8 cellular contexts compared by ENCODE assay signal in genomic region chr4:110515676-110516075, GRCh38. TPM values are rescaled to one million over a fixed set of nuclear protein-coding genes. Genes with fewer than 3 reads are reported as not detected.
DNase-seq lines count a peak whose midpoint lies in the region; ATAC-seq, FAIRE-seq and TF ChIP-seq lines count a peak whose summit lies in the region.

No MANE protein-coding gene starts in this region.

- intact Hi-C loops in GM12878 (cut with micrococcal nuclease; ENCODE audit: unreplicated experiment) = loop anchor here (1.0 to 10.0 kb wide), 5 partner anchors 171 to 1093 kb away; no protein-coding TSS in a partner anchor

- H2AFZ ChIP-seq in GM12878 (ENCODE audit: control insufficient read depth, low read depth, low read length) (0 out of 2 replicates have a peak overlapping the region, but pooled peaks have one; percentile 71), parathyroid adenoma (peak overlapping the region; percentile 33)

- H3K9me3 ChIP-seq in KOPT-K1 (ENCODE audit: insufficient read depth, low read length, poor library complexity, severe bottlenecking) (no peaks in the 10 kb centered on the region), GM12878 (replicated peaks; ENCODE audit: control insufficient read depth, insufficient read depth, low read length) (no peaks in the 10 kb centered on the region), parathyroid adenoma (ENCODE audit: control insufficient read depth, low read length) (no peaks in the 10 kb centered on the region)

- H3K27me3 ChIP-seq in GM12878 (replicated peaks in 1 of 2; ENCODE audit: control insufficient read depth in 2 of 2, insufficient read depth in 2 of 2, low read length in 1 of 2) (no peaks in the 10 kb centered on the region), parathyroid adenoma (ENCODE audit: control insufficient read depth, insufficient read depth, low read length) (no peaks in the 10 kb centered on the region)

- SMC1A ChIA-PET in GM12878 (lab: Charles Lee; ENCODE audit: uncharacterized antibody, unreplicated experiment) = interaction anchor here (0.6 to 7.3 kb wide), 7 partner anchors 8 to 529 kb away, joined by 3 to 79 read pairs (median 4); no protein-coding TSS in a partner anchor

- no peaks in the 10 kb centered on the region for H3K79me2 ChIP-seq in GM12878 (ENCODE audit: control insufficient read depth, insufficient read depth, low read length)
- no peaks in the 10 kb centered on the region for H3K79me2 ChIP-seq in parathyroid adenoma

- DNase-seq in GM12892 (ENCODE audit: insufficient read length) (no peak), GM12878 (ENCODE audit: low read depth, low spot score) (no peak), GM03348 (ENCODE audit: low spot score) (no peak), NCI-H2107 (lab: John Stamatoyannopoulos, UW) (no peak), anterior cingulate cortex (lab: John Stamatoyannopoulos, UW) (no peak)

- ATAC-seq in GM12878 (peak; percentile 32; the same call in 1 of the 3 replicates), GM21360 (IDR thresholded peaks at IDR 0.05; ENCODE audit: unreplicated experiment) (no peak)

- H3K27ac ChIP-seq in KOPT-K1 (ENCODE audit: low read depth, low read length, poor library complexity, severe bottlenecking) = peak overlapping the region; percentile 54
- H3K27ac ChIP-seq in GM12878 (ENCODE audit: control insufficient read depth, insufficient read depth) = no peak overlapping the region
- no peak overlapping the region for H3K27ac ChIP-seq in parathyroid adenoma

- H3K4me2 ChIP-seq in GM12878 (ENCODE audit: control insufficient read depth, insufficient read depth) (peak overlapping the region; percentile 21), parathyroid adenoma (ENCODE audit: low read length) (no peak overlapping the region)

- no peak overlapping the region for H3K9ac ChIP-seq in GM12878 (ENCODE audit: control insufficient read depth, insufficient read depth, low read length)
- H3K9ac ChIP-seq in parathyroid adenoma = no peak overlapping the region

- H3K4me3 ChIP-seq in GM12878 = no peak overlapping the region
- peak overlapping the region; percentile 31 for H3K4me3 ChIP-seq in parathyroid adenoma (ENCODE audit: low read depth, low read length)

- in situ Hi-C loops in GM12878 (cut with MboI) = loop anchor here (5.0 kb wide), 2 partner anchors 198 to 518 kb away; no protein-coding TSS in a partner anchor

- H4K20me1 ChIP-seq in GM12878 (ENCODE audit: control insufficient read depth, insufficient read depth) = no peaks in the 10 kb centered on the region

- H3K36me3 ChIP-seq in KOPT-K1 (ENCODE audit: insufficient read depth, low read length) (no peaks in the 10 kb centered on the region), GM12878 (ENCODE audit: control insufficient read depth in 2 of 2, insufficient read depth in 2 of 2, low read length in 1 of 2) (no peaks in the 10 kb centered on the region), parathyroid adenoma (ENCODE audit: control insufficient read depth, insufficient read depth, low read length) (no peaks in the 10 kb centered on the region)

- TF ChIP-seq RAD21 in GM12878 (IDR thresholded peaks at IDR 0.05; ENCODE audit: insufficient read depth, low read depth, low read length) = no peak

- POLR2A ChIA-PET in GM12878 (lab: Charles Lee) = no interaction called here

- no peak for TF ChIP-seq POLR2A in GM12892 (IDR thresholded peaks at IDR 0.05; ENCODE audit: low read depth, low read length)
- TF ChIP-seq POLR2A in GM12878 (IDR thresholded peaks at IDR 0.05; ENCODE audit: low read depth, low read length) = no peak

- no peak for TF ChIP-seq EP300 in GM12878 (IDR thresholded peaks at IDR 0.05; ENCODE audit: borderline replicate concordance in 1 of 2, control insufficient read depth in 1 of 2, low read depth in 2 of 2, low read length in 2 of 2)

- H3K4me1 ChIP-seq in GM12878 (ENCODE audit: control insufficient read depth, insufficient read depth, low read length) (no peaks in the 10 kb centered on the region), parathyroid adenoma (no peaks in the 10 kb centered on the region)

- 31% methylated on average over 5 of the region's 5 CpGs for WGBS in GM12878 (ENCODE audit: insufficient coverage, insufficient replicate concordance, low lambda C conversion rate, missing lambda C conversion rate)

- RAD21 ChIA-PET in GM12878 (lab: Charles Lee; ENCODE audit: unreplicated experiment) = interaction anchor here (1.4 to 4.2 kb wide), 3 partner anchors 510 to 517 kb away, joined by 5 to 35 read pairs (median 8); no protein-coding TSS in a partner anchor

- FAIRE-seq in GM12892 (lab: Jason Lieb, UNC) (peak; percentile 21), GM12878 (lab: Jason Lieb, UNC) (no peak)

- BruUV-seq in GM12878 (replicated peaks; lab: Mats Ljungman, UMichigan) = no TSS peak

- no peak for TF ChIP-seq CTCF in GM12878 (IDR thresholded peaks at IDR 0.05 in 2 of 3, conservative IDR thresholded peaks at IDR 0.05 in 1 of 3; ENCODE audit: control insufficient read depth in 2 of 3, extremely low read depth in 1 of 3, insufficient read depth in 1 of 3, low read depth in 3 of 3, low read length in 3 of 3)
- no peak for TF ChIP-seq CTCF in parathyroid adenoma (IDR thresholded peaks at IDR 0.05)

- CTCF ChIA-PET in GM12878 (lab: Yijun Ruan, JAX) = interaction anchor here (0.6 to 17.0 kb wide), 16 partner anchors 9 to 538 kb away, joined by 3 to 812 read pairs (median 4); no protein-coding TSS in a partner anchor

TF ChIP-seq in GM12878, 131 proteins besides CTCF, POLR2A, EP300 and RAD21:
- TF ChIP-seq FOXK2 (IDR thresholded peaks at IDR 0.05) (no peak), ZZZ3 (IDR thresholded peaks at IDR 0.05; ENCODE audit: control insufficient read depth, insufficient read length, low read depth) (no peak), SREBF1 (IDR thresholded peaks at IDR 0.05; ENCODE audit: low read length) (no peak), HDAC6 (IDR thresholded peaks at IDR 0.05; ENCODE audit: unreplicated experiment) (no peak), EED (IDR thresholded peaks at IDR 0.05; ENCODE audit: low read depth) (no peak), IRF3 (IDR thresholded peaks at IDR 0.05) (no peak), TBL1XR1 (IDR thresholded peaks at IDR 0.05; ENCODE audit: low read depth, low read length) (no peak), MYB (IDR thresholded peaks at IDR 0.05; ENCODE audit: borderline replicate concordance, low read depth, low read length) (no peak), TCF7 (IDR thresholded peaks at IDR 0.05; ENCODE audit: borderline replicate concordance) (no peak), PBX3 (IDR thresholded peaks at IDR 0.05; ENCODE audit: insufficient replicate concordance, low read depth, low read length) (no peak), SUPT20H (IDR thresholded peaks at IDR 0.05; ENCODE audit: borderline replicate concordance, control insufficient read depth, low read depth, low read length) (no peak), NR2C1 (IDR thresholded peaks at IDR 0.05) (no peak)

RNA-seq across cellular contexts. Expression of gene ENPEP, which starts 39.7 kb away (rescaled TPM):
- polyA plus RNA-seq in GM12892 (2012; ENCODE audit: missing spikeins) = not detected
- total RNA-seq in GM12878 (2013; cell fraction: nucleolus; rRNA removed) = not detected in 2 replicates
- total RNA-seq in GM12878 (2014; rRNA removed) (not detected in 2 replicates), GM12878 (2014; rRNA removed; fragmentation: Illumina TruSeq; extraction: Trizol) (not detected in 2 replicates), GM12878 (2021) (not detected in 2 replicates)
- polyA plus RNA-seq in GM12878 (2011; ENCODE audit: low read depth) = not detected
- polyA plus RNA-seq in GM12878 (2011; rRNA removed) (0.03 and 0.09 TPM in 2 replicates), GM12878 (2014; fragmentation: Illumina TruSeq; extraction: Trizol) (not detected in 2 replicates), GM12878 (2014; fragmentation: Nextera tagmentation; extraction: Ambion mirVana) (not detected), GM12878 (2014; rRNA removed) (not detected in 2 replicates), GM12878 (2016; fragmentation: Nextera tagmentation; extraction: Ambion mirVana) (not detected)
- polyA plus RNA-seq in GM12878 (2011; cell fraction: cytosol; rRNA removed) = not detected in 2 replicates
- 0.13 and 0.22 TPM in 2 replicates for polyA plus RNA-seq in GM12878 (2011; cell fraction: nucleus; rRNA removed)
- 0.01 and 0.23 TPM in 2 replicates for polyA plus RNA-seq in GM12878 (2012)
- 0.07 TPM in 1 of 2 replicates, not detected in the other for polyA minus RNA-seq in GM12878 (2011; rRNA and poly(A)+ RNA removed)
- polyA minus RNA-seq in GM12878 (2011; cell fraction: cytosol; rRNA and poly(A)+ RNA removed) = not detected in 2 replicates
- polyA minus RNA-seq in GM12878 (2011; cell fraction: nucleus; rRNA and poly(A)+ RNA removed) = not detected in 2 replicates
